Comparison of ENCODE assay signal across 8 cellular contexts in genomic region chr3:43296565-43296964, GRCh38. TPM values are rescaled to one million over a fixed set of nuclear protein-coding genes. Genes with fewer than 3 reads are reported as not detected.
DNase-seq lines count a peak whose midpoint lies in the region; ATAC-seq and TF ChIP-seq lines count a peak whose summit lies in the region.

No MANE protein-coding gene starts in this region.

- H3K9me3 Mint-ChIP-seq in natural killer cell = no peaks in the 10 kb centered on the region

- H3K4me3 ChIP-seq in GM06990 (replicated peaks; ENCODE audit: low read depth, low read length) = no peak overlapping the region

- no peaks in the 10 kb centered on the region for H3K36me3 Mint-ChIP-seq in natural killer cell

- peak overlapping the region; percentile 87 for H3K4me3 Mint-ChIP-seq in natural killer cell

- intact Hi-C loops in natural killer cell (cut with micrococcal nuclease) = loop anchor here (2.0 kb wide), 1 partner anchor 50 kb away; no protein-coding TSS in a partner anchor

- H3K27ac Mint-ChIP-seq in natural killer cell = peak overlapping the region; percentile 82 to 97

- H3K4me1 Mint-ChIP-seq in natural killer cell = peaks cover 71 to 81% of the 10 kb centered on the region in 2 donors

- no peaks in the 10 kb centered on the region for H3K27me3 Mint-ChIP-seq in natural killer cell (ENCODE audit: low read depth in 2 of 2)

- no peaks in the 10 kb centered on the region for H3K36me3 ChIP-seq in GM06990 (ENCODE audit: control insufficient read depth, insufficient read depth, low read length)

- ATAC-seq in natural killer cell = peak; percentile 87 to 96 (median 91)

- TF ChIP-seq CTCF in GM06990 (IDR thresholded peaks at IDR 0.05; ENCODE audit: insufficient read depth, low read length, poor library complexity, severe bottlenecking) (no peak), natural killer cell (IDR thresholded peaks at IDR 0.05) (no peak)

- peak; percentile 19 for DNase-seq in GM06990 (ENCODE audit: extremely low read depth, insufficient read length)
- DNase-seq in HCEC 1CT = peak; percentile 18
- DNase-seq in NOMO-1 (lab: John Stamatoyannopoulos, UW; ENCODE audit: unreplicated experiment in 2 of 2) = peak; percentile 86 to 89
- DNase-seq in activated effector memory CD4-positive, alpha-beta T cell treated with Interleukin-2 at 50 U/mL for 16 hours = peak; percentile 46
- DNase-seq in natural killer cell = peak; percentile 43
- DNase-seq in T1000 (lab: John Stamatoyannopoulos, UW) = no peak
- no peak for DNase-seq in NCI-H1694 treated with DMSO at 0.1 percent for 48 hours (lab: John Stamatoyannopoulos, UW)
- DNase-seq in retina = no peak

- H3K27me3 ChIP-seq in GM06990 (replicated peaks; ENCODE audit: control insufficient read depth, insufficient read depth, low read length) = no peaks in the 10 kb centered on the region

RNA-seq across cellular contexts. Expression of gene SNRK, which starts 10.2 kb away (rescaled TPM):
- total RNA-seq in natural killer cell = 100 to 1,000 TPM; 177 to 209 (median 186) TPM

Comparison
In these comparisons a context has a peak if more than half of its experiments do, and no peak if none do; other contexts are left out.
1. DNase-seq: peak in GM06990 (single experiment), HCEC 1CT (single experiment), NOMO-1 (2 of 2), activated effector memory CD4-positive, alpha-beta T cell treated with Interleukin-2 at 50 U/mL for 16 hours (single experiment) and natural killer cell (single experiment); none in T1000 (single experiment), NCI-H1694 treated with DMSO at 0.1 percent for 48 hours (single experiment) and retina (single experiment).